In the genomic region with DNA sequence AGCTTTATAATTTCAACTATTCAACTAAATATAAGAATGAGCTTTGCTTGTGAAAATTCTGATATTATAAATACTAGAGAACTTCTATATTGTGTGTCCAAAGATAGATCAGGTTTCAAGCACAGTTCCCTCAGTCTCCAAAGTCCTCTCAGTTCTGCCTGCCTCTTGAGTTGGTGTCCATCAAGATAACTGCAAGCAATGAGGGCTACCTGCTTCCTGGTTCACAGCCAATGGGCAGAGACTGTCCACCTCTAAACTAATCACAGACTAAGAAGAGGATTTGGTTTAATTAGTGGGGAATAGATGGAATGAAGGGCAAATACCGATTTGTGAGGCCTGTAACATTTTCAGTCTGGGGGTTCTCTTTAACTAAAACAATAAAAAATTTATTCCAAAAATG, we compare ENCODE assay signal across 29 cellular contexts.
"Had no signal": no experiment of that assay in that cellular context is flagged by ENCODE, and none has a peak within 500 bp of the region (broad histone marks: within the 10 kb centered on the region; RNA-seq: fewer than 3 reads in every experiment).

No MANE protein-coding gene starts in this region.

- H3K4me1 ChIP-seq: ascending aorta had no signal

- ATAC-seq: PC-3, Right ventricle myocardium inferior had no signal

- H3K4me3 Mint-ChIP-seq: activated CD4-positive, alpha-beta memory T cell treated with anti-CD3 and anti-CD28 coated beads, Interleukin-2, amount 10 ng/mL, durations not matched to agents 7 days and 5 days; activated naive CD4-positive, alpha-beta T cell treated with anti-CD3 and anti-CD28 coated beads, Interleukin-2, amount 50 U/mL, for 24 hours; activated naive CD8-positive, alpha-beta T cell treated with anti-CD3 and anti-CD28 coated beads, Interleukin-2, amount 10 ng/mL, durations not matched to agents 7 days and 5 days; activated T-cell treated with anti-CD3 and anti-CD28 coated beads, Interleukin-2, amount 50 U/mL, for 24 hours; central memory CD8-positive, alpha-beta T cell had no signal

- H3K36me3 ChIP-seq: ascending aorta, cardiac muscle cell, Peyer's patch, WERI-Rb-1 had no signal

- DNase-seq: activated CD4-positive, alpha-beta memory T cell treated with anti-CD3 and anti-CD28 coated beads, Interleukin-2, amount 10 ng/mL, durations not matched to agents 7 days and 5 days; activated CD4-positive, alpha-beta T cell treated with anti-CD3 and anti-CD28 coated beads for 1 hour; activated CD4-positive, alpha-beta T cell treated with anti-CD3 and anti-CD28 coated beads for 48 hours; activated CD4-positive, CD25-positive, alpha-beta regulatory T cell; activated CD8-positive, alpha-beta memory T cell treated with anti-CD3 and anti-CD28 coated beads for 24 hours; activated gamma-delta T cell; activated naive CD4-positive, alpha-beta T cell treated with Interleukin-2 at 50 U/mL for 16 hours; activated naive CD8-positive, alpha-beta T cell treated with anti-CD3 and anti-CD28 coated beads, Interleukin-2, amount 10 ng/mL, durations not matched to agents 7 days and 5 days; activated T-cell treated with anti-CD3 and anti-CD28 coated beads, Interleukin-2, amount 50 U/mL, for 24 hours; amygdala; NCI-H1092 treated with DMSO at 0.1 percent for 48 hours; NCI-H1417; NCI-H146; NCI-H187; NCI-H2029 treated with DMSO at 0.1 percent for 48 hours; NCI-H345; NCI-H524 treated with DMSO at 0.1 percent for 48 hours; PC-3; Peyer's patch; RPMI8226; SIG-M5; T1000; WERI-Rb-1 had no signal

- H3K27me3 Mint-ChIP-seq: activated CD4-positive, alpha-beta memory T cell treated with anti-CD3 and anti-CD28 coated beads, Interleukin-2, amount 10 ng/mL, durations not matched to agents 7 days and 5 days; activated naive CD4-positive, alpha-beta T cell treated with anti-CD3 and anti-CD28 coated beads, Interleukin-2, amount 50 U/mL, for 24 hours; activated naive CD8-positive, alpha-beta T cell treated with anti-CD3 and anti-CD28 coated beads, Interleukin-2, amount 10 ng/mL, durations not matched to agents 7 days and 5 days; activated T-cell treated with anti-CD3 and anti-CD28 coated beads, Interleukin-2, amount 50 U/mL, for 24 hours; central memory CD8-positive, alpha-beta T cell had no signal

- H3K9me3 Mint-ChIP-seq: activated naive CD4-positive, alpha-beta T cell treated with anti-CD3 and anti-CD28 coated beads, Interleukin-2, amount 50 U/mL, for 24 hours; activated naive CD8-positive, alpha-beta T cell treated with anti-CD3 and anti-CD28 coated beads, Interleukin-2, amount 10 ng/mL, durations not matched to agents 7 days and 5 days; activated T-cell treated with anti-CD3 and anti-CD28 coated beads, Interleukin-2, amount 50 U/mL, for 24 hours; central memory CD8-positive, alpha-beta T cell had no signal

- H3K4me3 ChIP-seq: ascending aorta, cardiac muscle cell, Peyer's patch had no signal

- H3K9me3 ChIP-seq: ascending aorta, Peyer's patch had no signal

- H3K27me3 ChIP-seq: ascending aorta, Peyer's patch had no signal

- H3K36me3 Mint-ChIP-seq: activated naive CD4-positive, alpha-beta T cell treated with anti-CD3 and anti-CD28 coated beads, Interleukin-2, amount 50 U/mL, for 24 hours had no signal

- H3K27ac ChIP-seq: ascending aorta, cardiac muscle cell, Peyer's patch, WERI-Rb-1 had no signal

- H3K27ac Mint-ChIP-seq: activated CD4-positive, alpha-beta memory T cell treated with anti-CD3 and anti-CD28 coated beads, Interleukin-2, amount 10 ng/mL, durations not matched to agents 7 days and 5 days; activated naive CD4-positive, alpha-beta T cell treated with anti-CD3 and anti-CD28 coated beads, Interleukin-2, amount 50 U/mL, for 24 hours; activated T-cell treated with anti-CD3 and anti-CD28 coated beads, Interleukin-2, amount 50 U/mL, for 24 hours; activated T-helper 2 cell treated with anti-CD3 and anti-CD28 coated beads, Interferon-gamma antibody, Interleukin-2, Interleukin-4, amounts not matched to agents 10 μg/mL and 5 μg/mL and 100 μg/mL, durations not matched to agents 14 hours and 24 hours and 36 hours had no signal
